9 cellular contexts compared by ENCODE assay signal in the genomic region with DNA sequence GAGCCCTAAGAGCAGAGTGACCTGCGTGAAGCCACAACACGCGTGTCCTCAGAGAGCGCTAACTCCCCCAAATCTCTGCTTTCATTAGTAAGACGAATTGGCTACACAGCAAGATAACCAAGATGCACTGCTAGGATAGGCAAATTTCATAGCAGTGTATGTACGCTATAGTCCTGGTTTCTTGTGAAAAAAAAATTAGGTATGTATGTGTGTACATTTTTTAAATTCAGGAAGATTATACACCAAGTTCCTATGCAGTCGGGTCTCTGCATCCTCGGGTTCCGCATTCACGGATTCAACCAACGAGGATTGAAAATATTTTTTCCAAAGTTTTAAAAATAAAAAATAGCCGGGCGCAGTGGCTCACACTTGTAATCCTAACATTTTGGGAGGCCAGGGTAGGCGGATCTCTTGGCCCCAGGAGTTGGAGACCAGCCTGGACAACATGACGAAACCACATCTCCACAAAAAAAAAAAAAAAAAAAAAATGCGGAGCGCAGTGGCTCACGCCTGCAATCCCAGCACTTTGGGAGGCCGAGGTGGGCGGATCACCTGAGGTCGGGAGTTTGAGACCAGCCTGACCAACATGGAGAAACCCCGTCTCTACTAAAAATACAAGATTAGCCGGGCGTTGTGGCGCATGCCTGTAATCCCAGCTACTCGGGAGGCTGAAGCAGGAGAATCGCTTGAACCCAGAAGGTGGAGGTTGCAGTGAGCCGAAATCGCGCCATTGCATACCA. TPM values are rescaled to one million over a fixed set of nuclear protein-coding genes. Genes with fewer than 3 reads are reported as not detected.
DNase-seq lines count a peak whose midpoint lies in the region; ATAC-seq and TF ChIP-seq lines count a peak whose summit lies in the region.
"Not testable (repeated sequence)": the region's sequence is repeated elsewhere in the genome, so short reads cannot be mapped to it uniquely, and the experiment has no call there.
"Had no signal": no experiment of that assay in that cellular context is flagged by ENCODE, and none has a peak within 500 bp of the region (broad histone marks: within the 10 kb centered on the region; RNA-seq: fewer than 3 reads in every experiment).

No MANE protein-coding gene starts in this region.

- TF ChIP-seq CTCF in NB4 (IDR thresholded peaks at IDR 0.05; ENCODE audit: low read depth, low read length); glutamatergic neuron (IDR thresholded peaks at IDR 0.05; ENCODE audit: partially characterized antibody, unreplicated experiment): not testable (repeated sequence)

- H3K27me3 Mint-ChIP-seq in activated CD4-positive, alpha-beta T cell treated with anti-CD3 and anti-CD28 coated beads, Interleukin-2, amount 10 ng/mL, durations not matched to agents 7 days and 5 days; glutamatergic neuron (ENCODE audit: unreplicated experiment): not testable (repeated sequence)

- peak overlapping the region; percentile 30 for H3K27ac ChIP-seq in ACC112 (ENCODE audit: low read depth, low read length)
- H3K27ac ChIP-seq in caudate nucleus (ENCODE audit: low read depth, low read length): peak overlapping the region; percentile 72
- peak overlapping the region; percentile 16 for H3K27ac ChIP-seq in mesodermal cell (ENCODE audit: low read depth, low read length, severe bottlenecking)

- peak overlapping the region; percentile 86 for H2AFZ ChIP-seq in ACC112 (ENCODE audit: low read length, unreplicated experiment)

- not testable (repeated sequence) for H3K79me2 ChIP-seq in ACC112 (ENCODE audit: control insufficient read depth, insufficient read depth, low read length, unreplicated experiment)

- H3K36me3 ChIP-seq in ACC112 (ENCODE audit: insufficient read depth, low read length); mesodermal cell (ENCODE audit: control insufficient read depth, insufficient read depth, low read length): not testable (repeated sequence)

- H3K4me3 ChIP-seq in ACC112 (ENCODE audit: low read depth, low read length) (peak overlapping the region; percentile 78), NB4 (ENCODE audit: low read depth, low read length) (peak overlapping the region; percentile 76), mesodermal cell (ENCODE audit: extremely low read depth, insufficient read depth, low read length, poor library complexity, severe bottlenecking) (peak overlapping the region; percentile 80), skeletal muscle cell (ENCODE audit: low read depth, low read length) (peak overlapping the region; percentile 54)

- WGBS in mesodermal cell (ENCODE audit: insufficient coverage in 2 of 2), 2 experiments: 31 to 67% methylated on average over 7 to 16 of the region's 30 CpGs

- H3K9me3 ChIP-seq in mesodermal cell (ENCODE audit: control insufficient read depth, low read length): not testable (repeated sequence)

- POLR2A ChIA-PET in activated CD4-positive, alpha-beta T cell treated with anti-CD3 and anti-CD28 coated beads, Interleukin-2, amount 10 ng/mL, durations not matched to agents 7 days and 5 days (lab: Charles Lee): not testable (repeated sequence)

- DNase-seq in NB4 (ENCODE audit: low read depth); activated CD4-positive, alpha-beta T cell treated with anti-CD3 and anti-CD28 coated beads, Interleukin-2, amount 10 ng/mL, durations not matched to agents 7 days and 5 days; glutamatergic neuron; skeletal muscle cell (ENCODE audit: low read depth): not testable (repeated sequence)
- peak in 2 of 61 donors; percentile 30 to 50 for DNase-seq in caudate nucleus (lab: John Stamatoyannopoulos, UW)

- CTCF ChIA-PET in activated CD4-positive, alpha-beta T cell treated with anti-CD3 and anti-CD28 coated beads, Interleukin-2, amount 10 ng/mL, durations not matched to agents 7 days and 5 days (lab: Charles Lee): interaction anchor here (1.2 to 1.5 kb wide), 2 partner anchors 18 to 31 kb away, joined by 3 to 5 read pairs; no protein-coding TSS in a partner anchor

- TF ChIP-seq POLR2A in NB4 (IDR thresholded peaks at IDR 0.05; ENCODE audit: extremely low read depth, insufficient read length): not testable (repeated sequence)

- H3K36me3 Mint-ChIP-seq in activated CD4-positive, alpha-beta T cell treated with anti-CD3 and anti-CD28 coated beads, Interleukin-2, amount 10 ng/mL, durations not matched to agents 7 days and 5 days (ENCODE audit: low read depth); glutamatergic neuron (ENCODE audit: unreplicated experiment): not testable (repeated sequence)

- not testable (repeated sequence) for H3K4me1 ChIP-seq in ACC112 (ENCODE audit: control insufficient read depth, insufficient read depth, low read length, unreplicated experiment); mesodermal cell (ENCODE audit: control insufficient read depth, insufficient read depth, low read length, poor library complexity, severe bottlenecking)

- not testable (repeated sequence) for H3K9me3 Mint-ChIP-seq in activated CD4-positive, alpha-beta T cell treated with anti-CD3 and anti-CD28 coated beads, Interleukin-2, amount 10 ng/mL, durations not matched to agents 7 days and 5 days; glutamatergic neuron (ENCODE audit: unreplicated experiment)

- not testable (repeated sequence) for H3K27me3 ChIP-seq in ACC112 (ENCODE audit: insufficient read depth, low read length)

- peaks cover 28% of the 10 kb centered on the region for H3K4me1 Mint-ChIP-seq in activated CD4-positive, alpha-beta T cell treated with anti-CD3 and anti-CD28 coated beads, Interleukin-2, amount 10 ng/mL, durations not matched to agents 7 days and 5 days
- H3K4me1 Mint-ChIP-seq in glutamatergic neuron (ENCODE audit: low read depth, unreplicated experiment): not testable (repeated sequence)

- H3K4me3 Mint-ChIP-seq in activated CD4-positive, alpha-beta T cell treated with anti-CD3 and anti-CD28 coated beads, Interleukin-2, amount 10 ng/mL, durations not matched to agents 7 days and 5 days: peak overlapping the region; percentile 95
- peak overlapping the region; percentile 91 for H3K4me3 Mint-ChIP-seq in glutamatergic neuron (ENCODE audit: unreplicated experiment)

- H3K27ac Mint-ChIP-seq in activated CD4-positive, alpha-beta T cell treated with anti-CD3 and anti-CD28 coated beads, Interleukin-2, amount 10 ng/mL, durations not matched to agents 7 days and 5 days: peak overlapping the region; percentile 84
- peak overlapping the region; percentile 94 for H3K27ac Mint-ChIP-seq in glutamatergic neuron (ENCODE audit: unreplicated experiment)

- peak; percentile 29 for ATAC-seq in GM19023 (IDR thresholded peaks at IDR 0.05; ENCODE audit: unreplicated experiment)

RNA-seq across cellular contexts. Expression of a gene that starts 0.8 kb away (rescaled TPM):
- total RNA-seq in activated CD4-positive, alpha-beta T cell treated with anti-CD3 and anti-CD28 coated beads, Interleukin-2, amount 10 ng/mL, durations not matched to agents 7 days and 5 days: 10 to 100 TPM; 15.5 to 17.3 TPM
- 24.5 TPM for total RNA-seq in glutamatergic neuron (ENCODE audit: unreplicated experiment)
- 12.4 TPM for polyA plus RNA-seq in mesodermal cell (2013, experiment 1 of 2)
- polyA plus RNA-seq in mesodermal cell (2013, experiment 2 of 2): 8.1 TPM

RNA-seq across cellular contexts. Expression of a gene that starts 21.5 kb away (rescaled TPM):
- not detected for total RNA-seq in activated CD4-positive, alpha-beta T cell treated with anti-CD3 and anti-CD28 coated beads, Interleukin-2, amount 10 ng/mL, durations not matched to agents 7 days and 5 days
- not detected for total RNA-seq in glutamatergic neuron (ENCODE audit: unreplicated experiment)
- polyA plus RNA-seq in mesodermal cell (2013, experiment 1 of 2): not detected
- not detected for polyA plus RNA-seq in mesodermal cell (2013, experiment 2 of 2)
- total RNA-seq: NCI-H460 had no signal

RNA-seq across cellular contexts. Expression of a gene that starts 41.6 kb away (rescaled TPM):
- total RNA-seq in activated CD4-positive, alpha-beta T cell treated with anti-CD3 and anti-CD28 coated beads, Interleukin-2, amount 10 ng/mL, durations not matched to agents 7 days and 5 days: 10 to 100 TPM; 34.4 to 39.7 TPM
- total RNA-seq in glutamatergic neuron (ENCODE audit: unreplicated experiment): 33.3 TPM
- polyA plus RNA-seq in mesodermal cell (2013, experiment 1 of 2): 33.4 TPM
- polyA plus RNA-seq in mesodermal cell (2013, experiment 2 of 2): 35.1 TPM

Comparison
In these comparisons a context has a peak if more than half of its experiments do, and no peak if none do; other contexts are left out.
1. H3K27ac ChIP-seq: peak in every context shown above with its lines; median percentile 72 in caudate nucleus; 30 in ACC112; 16 in mesodermal cell.